16 cellular contexts compared by ENCODE assay signal in the genomic region with DNA sequence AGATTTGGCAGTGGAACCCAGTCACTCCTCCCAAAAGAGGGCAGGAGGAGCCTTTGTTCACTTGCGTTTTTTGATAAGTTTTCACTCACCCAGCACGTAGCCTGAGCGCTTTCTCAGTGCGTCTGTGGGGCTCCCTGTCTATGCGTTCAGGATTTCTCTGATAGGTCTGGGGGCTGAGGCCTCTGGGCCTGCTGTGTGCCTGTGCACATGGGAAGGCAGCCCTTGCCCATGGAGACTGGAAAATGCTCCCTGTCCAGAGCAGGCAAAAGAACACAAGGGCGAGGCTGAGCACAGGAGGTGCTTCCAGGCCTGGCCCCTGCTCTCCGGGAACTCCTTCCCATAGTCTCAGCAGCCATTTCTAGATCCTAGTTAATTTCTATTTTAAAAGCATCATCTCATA.
"Had no signal": no experiment of that assay in that cellular context is flagged by ENCODE, and none has a peak within 500 bp of the region (broad histone marks: within the 10 kb centered on the region; RNA-seq: fewer than 3 reads in every experiment).

No MANE protein-coding gene starts in this region.

- H3K36me3 Mint-ChIP-seq: naive B cell had no signal

- H3K4me3 Mint-ChIP-seq: effector memory CD8-positive, alpha-beta T cell; naive B cell; nephron had no signal

- H3K9me3 ChIP-seq: esophagus squamous epithelium, gastroesophageal sphincter, left ventricle myocardium inferior, neutrophil had no signal

- H3K9me3 Mint-ChIP-seq: effector memory CD8-positive, alpha-beta T cell; naive B cell; nephron had no signal

- DNase-seq: effector memory CD8-positive, alpha-beta T cell; esophagus squamous epithelium; foreskin fibroblast; glutamatergic neuron; left ventricle myocardium inferior; mesenchymal stem cell; naive B cell; posterior cingulate gyrus; right cardiac atrium; stimulated activated CD4-positive, alpha-beta T cell treated with anti-CD3 and anti-CD28 coated beads, Interleukin-2, amount 100 ng/mL, for 48 hours; stimulated activated naive CD4-positive, alpha-beta T cell treated with Interleukin-2 at 50 U/mL for 16 hours had no signal

- H3K4me1 Mint-ChIP-seq: naive B cell had no signal

- H3K4me3 ChIP-seq: esophagus squamous epithelium, gastroesophageal sphincter, left ventricle myocardium inferior, lung, smooth muscle cell had no signal

- H3K27ac Mint-ChIP-seq: effector memory CD8-positive, alpha-beta T cell; nephron had no signal

- H3K4me2 ChIP-seq: smooth muscle cell had no signal

- H3K4me1 ChIP-seq: esophagus squamous epithelium, gastroesophageal sphincter, left ventricle myocardium inferior had no signal

- H3K27ac ChIP-seq: esophagus squamous epithelium, gastroesophageal sphincter, left ventricle myocardium inferior, neutrophil had no signal

- H3K27me3 ChIP-seq: neutrophil had no signal

- ATAC-seq: effector memory CD8-positive, alpha-beta T cell; gastroesophageal sphincter had no signal

- H3K36me3 ChIP-seq: esophagus squamous epithelium, gastroesophageal sphincter, left ventricle myocardium inferior, neutrophil had no signal
